ENCODE assay signal across 19 cellular contexts in genomic region chr4:17280266-17280665, GRCh38.
DNase-seq lines count a peak whose midpoint lies in the region; ATAC-seq and TF ChIP-seq lines count a peak whose summit lies in the region.
"Had no signal": no experiment of that assay in that cellular context is flagged by ENCODE, and none has a peak within 500 bp of the region (broad histone marks: within the 10 kb centered on the region; RNA-seq: fewer than 3 reads in every experiment).

No MANE protein-coding gene starts in this region.

- peaks cover 4% of the 10 kb centered on the region for H3K27me3 Mint-ChIP-seq in endodermal cell (ENCODE audit: insufficient read depth)

- H3K27me3 ChIP-seq in left ventricle myocardium inferior (ENCODE audit: low read depth) = no peaks in the 10 kb centered on the region
- no peaks in the 10 kb centered on the region for H3K27me3 ChIP-seq in endodermal cell (ENCODE audit: control insufficient read depth, insufficient read depth, low read length, poor library complexity, severe bottlenecking)
- H3K27me3 ChIP-seq in left lung = no peaks in the 10 kb centered on the region
- H3K27me3 ChIP-seq: BLaER1 had no signal

- H3K4me3 ChIP-seq in left ventricle myocardium inferior = no peak overlapping the region
- H3K4me3 ChIP-seq in OCI-LY7 (ENCODE audit: low read depth, low read length, poor library complexity, severe bottlenecking) = no peak overlapping the region
- H3K4me3 ChIP-seq in endodermal cell (ENCODE audit: low read length) = no peak overlapping the region
- H3K4me3 ChIP-seq in left lung = no peak overlapping the region
- H3K4me3 ChIP-seq: BLaER1, GM23248, PC-9, SJCRH30 had no signal

- no peak overlapping the region for H2AFZ ChIP-seq in OCI-LY7 (ENCODE audit: low read length)
- H2AFZ ChIP-seq: GM23248, PC-9 had no signal

- H3K9ac ChIP-seq in endodermal cell (ENCODE audit: extremely low read depth, low read length, poor library complexity, severe bottlenecking) = no peak overlapping the region
- H3K9ac ChIP-seq: BLaER1, GM23248 had no signal

- H3K36me3 Mint-ChIP-seq in endodermal cell (ENCODE audit: low read depth) = no peaks in the 10 kb centered on the region

- H3K4me2 ChIP-seq in OCI-LY7 (ENCODE audit: low read length) = no peak overlapping the region
- H3K4me2 ChIP-seq: BLaER1, PC-9 had no signal

- H4K20me1 ChIP-seq in OCI-LY7 (ENCODE audit: insufficient read depth, low read length) = no peaks in the 10 kb centered on the region
- H4K20me1 ChIP-seq: BLaER1 had no signal

- H3K36me3 ChIP-seq in left ventricle myocardium inferior = no peaks in the 10 kb centered on the region
- no peaks in the 10 kb centered on the region for H3K36me3 ChIP-seq in OCI-LY7 (ENCODE audit: insufficient read depth, low read length)
- H3K36me3 ChIP-seq in endodermal cell (ENCODE audit: control insufficient read depth, insufficient read depth, low read length) = no peaks in the 10 kb centered on the region
- H3K36me3 ChIP-seq in left lung = no peaks in the 10 kb centered on the region
- H3K36me3 ChIP-seq: BLaER1, SJCRH30 had no signal

- H3K4me1 ChIP-seq in left ventricle myocardium inferior (peaks cover 19% of the 10 kb centered on the region), OCI-LY7 (ENCODE audit: insufficient read depth, low read length, poor library complexity, severe bottlenecking) (no peaks in the 10 kb centered on the region), endodermal cell (ENCODE audit: control insufficient read depth, insufficient read depth, low read length) (no peaks in the 10 kb centered on the region), left lung (no peaks in the 10 kb centered on the region)
- H3K4me1 ChIP-seq: BLaER1, SJCRH30 had no signal

- TF ChIP-seq CTCF in left ventricle myocardium inferior (IDR thresholded peaks at IDR 0.05; ENCODE audit: borderline replicate concordance) (peak; percentile 23), OCI-LY7 (conservative IDR thresholded peaks at IDR 0.05; ENCODE audit: low read length) (peak; percentile 54), endodermal cell (conservative IDR thresholded peaks at IDR 0.05) (peak; percentile 28), left lung (IDR thresholded peaks at IDR 0.05) (no peak), GM13976 (IDR thresholded peaks at IDR 0.05; ENCODE audit: borderline replicate concordance, control extremely low read depth, extremely low read depth, insufficient read depth, missing control alignments) (no peak)

- H3K4me3 Mint-ChIP-seq in endodermal cell = no peak overlapping the region
- H3K4me3 Mint-ChIP-seq: CD8-positive, alpha-beta memory T cell had no signal

- H3K27ac ChIP-seq in left ventricle myocardium inferior (replicated peaks) = no peak overlapping the region
- no peak overlapping the region for H3K27ac ChIP-seq in OCI-LY7 (ENCODE audit: low read depth, low read length, poor library complexity, severe bottlenecking)
- H3K27ac ChIP-seq in endodermal cell (ENCODE audit: low read depth, low read length) = no peak overlapping the region
- H3K27ac ChIP-seq in left lung = no peak overlapping the region
- H3K27ac ChIP-seq: BLaER1, GM23248, PC-9, SJCRH30 had no signal

- DNase-seq in left ventricle myocardium inferior = no peak
- DNase-seq in cardiac septum (ENCODE audit: low spot score) = no peak
- DNase-seq in OCI-LY7 (ENCODE audit: low spot score) = no peak
- DNase-seq in endodermal cell = no peak
- no peak for DNase-seq in left lung
- no peak for DNase-seq in GM13976 (ENCODE audit: low spot score)
- DNase-seq: CD8-positive, alpha-beta memory T cell; DMS79; GM23248; KG1; NCI-H1105 treated with DMSO at 0.1 percent for 48 hours; NCI-H1694; NCI-H510A; NCI-H774; PC-9; SJCRH30 had no signal

- POLR2A ChIA-PET in OCI-LY7 (lab: Charles Lee) = interaction anchor here (1.1 kb wide), 1 partner anchor 29 kb away, joined by 3 read pairs; no protein-coding TSS in a partner anchor

- in situ Hi-C loops in GM13976 (cut with MboI; ENCODE audit: low sequenced_read_pairs, unreplicated experiment) = no loop called here

- H3K79me2 ChIP-seq in OCI-LY7 (ENCODE audit: insufficient read depth, low read depth, low read length) = no peaks in the 10 kb centered on the region

- no peaks in the 10 kb centered on the region for H3K9me3 Mint-ChIP-seq in endodermal cell
- H3K9me3 Mint-ChIP-seq: CD8-positive, alpha-beta memory T cell had no signal

- ATAC-seq in left lung (no peak), GM21390 (IDR thresholded peaks at IDR 0.05; ENCODE audit: unreplicated experiment) (no peak), HG02798 (IDR thresholded peaks at IDR 0.05; ENCODE audit: poor library complexity, unreplicated experiment) (no peak)

- no peaks in the 10 kb centered on the region for H3K9me2 ChIP-seq in OCI-LY7 (ENCODE audit: insufficient read depth, low read length)

- no TSS peak for BruUV-seq in OCI-LY7 (replicated peaks; lab: Mats Ljungman, UMichigan)

- no peak overlapping the region for H3K27ac Mint-ChIP-seq in endodermal cell
- H3K27ac Mint-ChIP-seq: CD8-positive, alpha-beta memory T cell had no signal

- intact Hi-C loops in left ventricle myocardium inferior (cut with micrococcal nuclease) = no loop called here
- intact Hi-C loops in cardiac septum (cut with DNase I) = no loop called here
- intact Hi-C loops in OCI-LY7 (cut with micrococcal nuclease; ENCODE audit: unreplicated experiment) = loop anchor here (1.0 to 2.0 kb wide), 2 partner anchors 45 to 167 kb away; no protein-coding TSS in a partner anchor
- intact Hi-C loops in left lung (cut with DNase I) = no loop called here

- H3K9me3 ChIP-seq in left ventricle myocardium inferior (replicated peaks) (no peaks in the 10 kb centered on the region), OCI-LY7 (ENCODE audit: low read length) (no peaks in the 10 kb centered on the region), endodermal cell (ENCODE audit: control insufficient read depth, low read length) (no peaks in the 10 kb centered on the region), left lung (no peaks in the 10 kb centered on the region)
- H3K9me3 ChIP-seq: BLaER1, SJCRH30 had no signal

- no peaks in the 10 kb centered on the region for H3K4me1 Mint-ChIP-seq in endodermal cell
- H3K4me1 Mint-ChIP-seq: CD8-positive, alpha-beta memory T cell had no signal

- CTCF ChIA-PET in OCI-LY7 (lab: Charles Lee; ENCODE audit: unreplicated experiment) = no interaction called here

Comparison
In these comparisons a context has a peak if more than half of its experiments do, and no peak if none do; other contexts are left out.
1. CTCF ChIP-seq: peak in left ventricle myocardium inferior (single experiment), OCI-LY7 (single experiment) and endodermal cell (single experiment); none in left lung (0 of 2) and GM13976 (single experiment).